ENCODE assay signal across 15 cellular contexts in genomic region chr6:3727593-3728108, GRCh38. TPM values are rescaled to one million over a fixed set of nuclear protein-coding genes. Genes with fewer than 3 reads are reported as not detected.
A peak's percentile ranks its signal among the peaks of the same experiment; 100 is the strongest.
DNase-seq lines count a peak whose midpoint lies in the region; ATAC-seq and TF ChIP-seq lines count a peak whose summit lies in the region.
"Had no signal": no experiment of that assay in that cellular context is flagged by ENCODE, and none has a peak within 500 bp of the region (broad histone marks: within the 10 kb centered on the region; RNA-seq: fewer than 3 reads in every experiment).

No MANE protein-coding gene starts in this region.

- peaks cover 48% of the 10 kb centered on the region for H3K36me3 Mint-ChIP-seq in endothelial cell (ENCODE audit: low read depth, unreplicated experiment)
- peaks cover 48% of the 10 kb centered on the region for H3K36me3 Mint-ChIP-seq in osteocyte (ENCODE audit: unreplicated experiment)

- H3K27me3 ChIP-seq in ascending aorta: no peaks in the 10 kb centered on the region
- H3K27me3 ChIP-seq: BLaER1 treated with 17β-estradiol and CSF1 and Interleukin-3, amounts not matched to agents 10 nM and 100 nM had no signal

- no peak for ATAC-seq in HG03025 (IDR thresholded peaks at IDR 0.05; ENCODE audit: low FRiP score, unreplicated experiment)
- ATAC-seq in HG03378 (IDR thresholded peaks at IDR 0.05; ENCODE audit: unreplicated experiment): no peak
- ATAC-seq in GM21528 (IDR thresholded peaks at IDR 0.05; ENCODE audit: low FRiP score, unreplicated experiment): no peak

- H3K4me1 ChIP-seq in HEK293 (ENCODE audit: control insufficient read depth, insufficient read depth, low read length): no peaks in the 10 kb centered on the region
- H3K4me1 ChIP-seq in ascending aorta: peaks cover 25 to 84% of the 10 kb centered on the region in 2 donors
- H3K4me1 ChIP-seq: HAP-1 had no signal

- intact Hi-C loops in ascending aorta (cut with DNase I): loop anchor here (5.0 kb wide), 1 partner anchor 730 kb away; the partner anchor contains the start of gene NQO2

- no peak overlapping the region for H3K4me3 ChIP-seq in HEK293 (ENCODE audit: low read depth, low read length)
- H3K4me3 ChIP-seq in ascending aorta: no peak overlapping the region
- H3K4me3 ChIP-seq: BLaER1 treated with 17β-estradiol and CSF1 and Interleukin-3, amounts not matched to agents 10 nM and 100 nM; HAP-1 had no signal

- H3K27ac ChIP-seq in HEK293 (ENCODE audit: extremely low read depth, low read depth, low read length) (no peak overlapping the region), ascending aorta (peak overlapping the region; percentile 63 to 72)
- H3K27ac ChIP-seq: BLaER1 treated with 17β-estradiol and CSF1 and Interleukin-3, amounts not matched to agents 10 nM and 100 nM had no signal

- no peaks in the 10 kb centered on the region for H3K27me3 Mint-ChIP-seq in endothelial cell (ENCODE audit: unreplicated experiment)
- H3K27me3 Mint-ChIP-seq in osteocyte (ENCODE audit: unreplicated experiment): no peaks in the 10 kb centered on the region
- H3K27me3 Mint-ChIP-seq: IgD-negative memory B cell had no signal

- no peak for TF ChIP-seq CTCF in HEK293 (tag by site-specific recombination; IDR thresholded peaks at IDR 0.05)
- TF ChIP-seq CTCF in ascending aorta (IDR thresholded peaks at IDR 0.05): no peak
- TF ChIP-seq CTCF in endothelial cell (IDR thresholded peaks at IDR 0.05; ENCODE audit: unreplicated experiment): no peak
- no peak for TF ChIP-seq CTCF in osteocyte (IDR thresholded peaks at IDR 0.05)

- DNase-seq in ascending aorta (ENCODE audit: low spot score in 2 of 2) (no peak), endothelial cell (ENCODE audit: low spot score) (no peak), osteocyte (ENCODE audit: extremely low spot score, unreplicated experiment) (no peak), hippocampal formation (lab: John Stamatoyannopoulos, UW) (no peak)
- DNase-seq: 8988T; AML-193; CD4-positive, alpha-beta T cell; DMS79 had no signal

- POLR2A ChIA-PET in HEK293 (lab: Yijun Ruan, JAX): no interaction called here

- H3K36me3 ChIP-seq in HEK293 (ENCODE audit: control insufficient read depth in 2 of 2, insufficient read depth in 1 of 2, low read length in 2 of 2): peaks cover 0 to 46% of the 10 kb centered on the region in 2 experiments; a peak in 1 of 3 replicates
- H3K36me3 ChIP-seq in ascending aorta: peaks cover 83 to 93% of the 10 kb centered on the region in 2 donors

- H3K27ac Mint-ChIP-seq in endothelial cell (ENCODE audit: unreplicated experiment): no peak overlapping the region
- H3K27ac Mint-ChIP-seq in osteocyte (ENCODE audit: unreplicated experiment): peak overlapping the region; percentile 40
- H3K27ac Mint-ChIP-seq: CD4-positive, alpha-beta T cell; IgD-negative memory B cell had no signal

- CTCF ChIA-PET in HEK293 (lab: Yijun Ruan, JAX): interaction anchor here (1.0 to 1.1 kb wide), 2 partner anchors 270 to 364 kb away, joined by 3 to 4 read pairs; no protein-coding TSS in a partner anchor

- no peaks in the 10 kb centered on the region for H3K9me3 ChIP-seq in HEK293 (ENCODE audit: control insufficient read depth, insufficient read depth, low read depth, low read length)
- no peaks in the 10 kb centered on the region for H3K9me3 ChIP-seq in ascending aorta
- H3K9me3 ChIP-seq: BLaER1 treated with 17β-estradiol and CSF1 and Interleukin-3, amounts not matched to agents 10 nM and 100 nM; HAP-1 had no signal

- H3K9me3 Mint-ChIP-seq in endothelial cell (ENCODE audit: unreplicated experiment) (no peaks in the 10 kb centered on the region), osteocyte (ENCODE audit: unreplicated experiment) (no peaks in the 10 kb centered on the region)
- H3K9me3 Mint-ChIP-seq: CD4-positive, alpha-beta T cell; IgD-negative memory B cell had no signal

- H3K4me3 Mint-ChIP-seq in endothelial cell (ENCODE audit: unreplicated experiment): peak overlapping the region; percentile 13
- H3K4me3 Mint-ChIP-seq in osteocyte (ENCODE audit: unreplicated experiment): no peak overlapping the region
- H3K4me3 Mint-ChIP-seq: CD4-positive, alpha-beta T cell had no signal

- no peaks in the 10 kb centered on the region for H3K4me1 Mint-ChIP-seq in endothelial cell (ENCODE audit: unreplicated experiment)
- peaks cover 60% of the 10 kb centered on the region for H3K4me1 Mint-ChIP-seq in osteocyte (ENCODE audit: unreplicated experiment)

TF ChIP-seq in HEK293, 187 proteins besides CTCF, POLR2A, EP300 and RAD21:
- TF ChIP-seq, protein P1, sequence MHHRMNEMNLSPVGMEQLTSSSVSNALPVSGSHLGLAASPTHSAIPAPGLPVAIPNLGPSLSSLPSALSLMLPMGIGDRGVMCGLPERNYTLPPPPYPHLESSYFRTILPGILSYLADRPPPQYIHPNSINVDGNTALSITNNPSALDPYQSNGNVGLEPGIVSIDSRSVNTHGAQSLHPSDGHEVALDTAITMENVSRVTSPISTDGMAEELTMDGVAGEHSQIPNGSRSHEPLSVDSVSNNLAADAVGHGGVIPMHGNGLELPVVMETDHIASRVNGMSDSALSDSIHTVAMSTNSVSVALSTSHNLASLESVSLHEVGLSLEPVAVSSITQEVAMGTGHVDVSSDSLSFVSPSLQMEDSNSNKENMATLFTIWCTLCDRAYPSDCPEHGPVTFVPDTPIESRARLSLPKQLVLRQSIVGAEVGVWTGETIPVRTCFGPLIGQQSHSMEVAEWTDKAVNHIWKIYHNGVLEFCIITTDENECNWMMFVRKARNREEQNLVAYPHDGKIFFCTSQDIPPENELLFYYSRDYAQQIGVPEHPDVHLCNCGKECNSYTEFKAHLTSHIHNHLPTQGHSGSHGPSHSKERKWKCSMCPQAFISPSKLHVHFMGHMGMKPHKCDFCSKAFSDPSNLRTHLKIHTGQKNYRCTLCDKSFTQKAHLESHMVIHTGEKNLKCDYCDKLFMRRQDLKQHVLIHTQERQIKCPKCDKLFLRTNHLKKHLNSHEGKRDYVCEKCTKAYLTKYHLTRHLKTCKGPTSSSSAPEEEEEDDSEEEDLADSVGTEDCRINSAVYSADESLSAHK (tag by site-specific recombination; IDR thresholded peaks at IDR 0.05): no peak
- no peak for TF ChIP-seq ZNF624 (tag by site-specific recombination; IDR thresholded peaks at IDR 0.05)
- TF ChIP-seq ZNF514 (tag by site-specific recombination; IDR thresholded peaks at IDR 0.05): no peak
- TF ChIP-seq SCRT2 (tag by site-specific recombination; IDR thresholded peaks at IDR 0.05): peak; percentile 53; the same call in 1 of the 2 replicates
- TF ChIP-seq ZNF148 (tag by site-specific recombination; IDR thresholded peaks at IDR 0.05; ENCODE audit: borderline replicate concordance): no peak
- TF ChIP-seq SCRT1 (tag by site-specific recombination; IDR thresholded peaks at IDR 0.05; ENCODE audit: borderline replicate concordance): 0 out of 2 replicates have a peak, but pooled peaks have one; percentile 18

RNA-seq across cellular contexts. Expression of gene PXDC1, which starts 23.9 kb away (rescaled TPM):
- 310 TPM for total RNA-seq in ascending aorta
- 41.0 TPM for total RNA-seq in endothelial cell (ENCODE audit: unreplicated experiment)
- 129 and 131 TPM in 2 replicates for total RNA-seq in osteocyte
